ENCODE assay signal across 29 cellular contexts in the genomic region with DNA sequence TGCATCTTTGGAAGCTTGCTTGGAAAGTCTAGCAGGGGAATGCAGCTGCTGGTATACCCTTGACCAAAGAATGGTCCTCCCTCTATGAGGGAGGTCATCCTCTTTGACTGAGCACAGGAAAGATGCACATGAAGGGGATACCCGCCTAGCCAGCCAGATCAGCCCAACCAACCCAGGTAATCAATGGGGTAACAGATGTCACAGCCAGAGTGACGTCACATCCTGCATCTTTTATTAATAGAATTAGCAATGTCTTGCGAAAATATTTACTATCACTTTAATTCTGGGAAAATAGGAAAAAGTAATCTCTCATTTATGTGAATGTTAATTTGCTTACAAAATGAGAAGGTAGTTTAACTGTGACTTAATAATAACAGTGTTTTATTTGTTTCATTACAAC.
"Had no signal": no experiment of that assay in that cellular context is flagged by ENCODE, and none has a peak within 500 bp of the region (broad histone marks: within the 10 kb centered on the region; RNA-seq: fewer than 3 reads in every experiment).

No MANE protein-coding gene starts in this region.

- H3K4me1 Mint-ChIP-seq: stimulated activated effector memory CD8-positive, alpha-beta T cell treated with anti-CD3 and anti-CD28 coated beads, Interleukin-12 subunit alpha, Interleukin-12 subunit beta, amount 100 ng/mL, for 72 hours; stimulated activated memory B cell treated with anti-CD40 and anti-IgM and Interleukin-4, amounts not matched to agents 10 μg/mL and 1 μg/mL and 100 μg/mL, for 72 hours; stimulated activated naive CD8-positive, alpha-beta T cell treated with anti-CD3 and anti-CD28 coated beads, Interleukin-15, amount 100 ng/mL, for 72 hours had no signal

- H3K4me1 ChIP-seq: stomach, suprapubic skin, testis, thyroid gland, tibial artery, tibial nerve, transverse colon, upper lobe of left lung, upper lobe of right lung, uterus, vagina had no signal

- H3K27me3 ChIP-seq: stomach, suprapubic skin, testis, thyroid gland, tibial artery, tibial nerve, transverse colon, upper lobe of left lung, upper lobe of right lung, uterus, vagina had no signal

- ATAC-seq: stimulated activated effector memory CD8-positive, alpha-beta T cell treated with anti-CD3 and anti-CD28 coated beads, Interleukin-12 subunit alpha, Interleukin-12 subunit beta, amount 100 ng/mL, for 72 hours; stimulated activated memory B cell treated with anti-CD40 and anti-IgM and Interleukin-4, amounts not matched to agents 10 μg/mL and 1 μg/mL and 100 μg/mL, for 72 hours; stimulated activated naive B cell treated with anti-CD40 and anti-IgM and Interleukin-4, amounts not matched to agents 10 μg/mL and 1 μg/mL and 100 μg/mL, for 72 hours; stimulated activated naive CD8-positive, alpha-beta T cell treated with anti-CD3 and anti-CD28 coated beads, Interleukin-15, amount 100 ng/mL, for 72 hours; stimulated activated naive CD8-positive, alpha-beta T cell treated with anti-CD3 and anti-CD28 coated beads, Interleukin-15, Interleukin-2, amounts not matched to agents 100 U/mL and 50 U/mL, for 24 hours; upper lobe of right lung had no signal

- H3K4me3 Mint-ChIP-seq: stimulated activated effector memory CD8-positive, alpha-beta T cell treated with anti-CD3 and anti-CD28 coated beads, Interleukin-12 subunit alpha, Interleukin-12 subunit beta, amount 100 ng/mL, for 72 hours; stimulated activated memory B cell treated with anti-CD40 and anti-IgM and Interleukin-4, amounts not matched to agents 10 μg/mL and 1 μg/mL and 100 μg/mL, for 72 hours; stimulated activated naive B cell treated with anti-CD40 and anti-IgM and Interleukin-4, amounts not matched to agents 10 μg/mL and 1 μg/mL and 100 μg/mL, for 72 hours; stimulated activated naive CD8-positive, alpha-beta T cell treated with anti-CD3 and anti-CD28 coated beads, Interleukin-15, amount 100 ng/mL, for 72 hours; stimulated activated naive CD8-positive, alpha-beta T cell treated with anti-CD3 and anti-CD28 coated beads, Interleukin-15, Interleukin-2, amounts not matched to agents 100 ng/mL and 50 ng/mL, for 24 hours; type B pancreatic cell had no signal

- FAIRE-seq: urothelium cell line had no signal

- H3K4me3 ChIP-seq: stomach, suprapubic skin, testis, thoracic aorta, thyroid gland, tibial artery, tibial nerve, transverse colon, upper lobe of left lung, upper lobe of right lung, uterus, vagina had no signal

- H3K27ac Mint-ChIP-seq: stimulated activated effector memory CD8-positive, alpha-beta T cell treated with anti-CD3 and anti-CD28 coated beads, Interleukin-12 subunit alpha, Interleukin-12 subunit beta, amount 100 ng/mL, for 72 hours; stimulated activated memory B cell treated with anti-CD40 and anti-IgM and Interleukin-4, amounts not matched to agents 10 μg/mL and 1 μg/mL and 100 μg/mL, for 72 hours; stimulated activated naive B cell treated with anti-CD40 and anti-IgM and Interleukin-4, amounts not matched to agents 10 μg/mL and 1 μg/mL and 100 μg/mL, for 72 hours; stimulated activated naive CD8-positive, alpha-beta T cell treated with anti-CD3 and anti-CD28 coated beads, Interleukin-15, amount 100 ng/mL, for 72 hours; stimulated activated naive CD8-positive, alpha-beta T cell treated with anti-CD3 and anti-CD28 coated beads, Interleukin-15, Interleukin-2, amounts not matched to agents 100 ng/mL and 50 ng/mL, for 24 hours; type B pancreatic cell had no signal

- H3K36me3 ChIP-seq: stomach, suprapubic skin, thoracic aorta, thyroid gland, tibial artery, tibial nerve, transverse colon, upper lobe of left lung, upper lobe of right lung, uterus, vagina had no signal

- H3K27me3 Mint-ChIP-seq: stimulated activated naive CD8-positive, alpha-beta T cell treated with anti-CD3 and anti-CD28 coated beads, Interleukin-15, amount 100 ng/mL, for 72 hours; stimulated activated naive CD8-positive, alpha-beta T cell treated with anti-CD3 and anti-CD28 coated beads, Interleukin-15, Interleukin-2, amounts not matched to agents 100 ng/mL and 50 ng/mL, for 24 hours; type B pancreatic cell had no signal

- DNase-seq: stimulated activated CD4-positive, alpha-beta T cell treated with anti-CD3 and anti-CD28 coated beads, Interleukin-2, amount 100 ng/mL, for 48 hours; stimulated activated CD4-positive, alpha-beta T cell treated with anti-CD3 and anti-CD28 coated beads, Interleukin-4, amount 100 ng/mL, for 1 hour; stimulated activated CD4-positive, alpha-beta T cell treated with anti-CD3 and anti-CD28 coated beads, Interleukin-4, amount 100 ng/mL, for 24 hours; stimulated activated CD4-positive, alpha-beta T cell treated with anti-CD3 and anti-CD28 coated beads, Interleukin-4, amount 100 ng/mL, for 4 hours; stimulated activated CD8-positive, alpha-beta memory T cell treated with anti-CD3 and anti-CD28 coated beads, Interleukin-4, amount 100 ng/mL, for 48 hours; stimulated activated naive B cell treated with anti-CD40 and anti-IgM and Interleukin-4, amounts not matched to agents 10 μg/mL and 1 μg/mL and 100 μg/mL, for 72 hours; stimulated activated naive CD4-positive, alpha-beta T cell; stimulated activated naive CD4-positive, alpha-beta T cell treated with Interleukin-2 at 50 U/mL for 16 hours; stimulated activated naive CD8-positive, alpha-beta T cell treated with anti-CD3 and anti-CD28 coated beads, Interleukin-15, amount 100 ng/mL, for 72 hours; stimulated activated naive CD8-positive, alpha-beta T cell treated with anti-CD3 and anti-CD28 coated beads, Interleukin-15, Interleukin-2, amounts not matched to agents 100 U/mL and 50 U/mL, for 24 hours; stomach; substantia nigra; testis; thyroid gland; tibial artery; transverse colon; trophoblast cell; upper lobe of left lung; upper lobe of right lung; uterus had no signal

- H3K9me3 ChIP-seq: stomach, suprapubic skin, testis, thyroid gland, tibial artery, transverse colon, upper lobe of left lung, upper lobe of right lung, uterus, vagina had no signal

- H3K36me3 Mint-ChIP-seq: stimulated activated effector memory CD8-positive, alpha-beta T cell treated with anti-CD3 and anti-CD28 coated beads, Interleukin-12 subunit alpha, Interleukin-12 subunit beta, amount 100 ng/mL, for 72 hours; stimulated activated memory B cell treated with anti-CD40 and anti-IgM and Interleukin-4, amounts not matched to agents 10 μg/mL and 1 μg/mL and 100 μg/mL, for 72 hours; type B pancreatic cell had no signal

- H3K9me3 Mint-ChIP-seq: type B pancreatic cell had no signal

- H3K27ac ChIP-seq: stomach, suprapubic skin, testis, thoracic aorta, thyroid gland, tibial artery, tibial nerve, transverse colon, upper lobe of left lung, upper lobe of right lung, uterus, vagina had no signal
